In the genomic region with DNA sequence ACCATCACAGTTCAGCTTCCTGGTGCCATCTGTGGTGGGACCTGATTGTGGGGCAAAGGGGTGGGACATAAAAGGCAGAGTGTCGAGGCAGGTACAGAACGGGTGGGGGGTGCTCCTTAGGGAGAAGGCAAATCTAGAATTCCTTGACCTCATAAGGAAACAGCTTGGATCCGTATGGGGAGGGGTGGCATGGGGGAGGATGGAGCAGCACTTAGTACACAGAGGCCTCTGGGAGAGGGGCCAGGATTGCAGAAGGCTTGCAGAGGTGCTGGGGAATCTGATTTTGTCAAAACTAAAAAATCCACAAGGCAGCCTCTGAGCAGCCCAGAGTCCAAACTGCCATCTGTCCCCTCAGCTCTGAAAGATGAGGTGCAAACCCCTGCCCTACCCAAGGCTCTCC, we compare ENCODE assay signal across 13 cellular contexts. TPM values are rescaled to one million over a fixed set of nuclear protein-coding genes. Genes with fewer than 3 reads are reported as not detected.
DNase-seq lines count a peak whose midpoint lies in the region; ATAC-seq and TF ChIP-seq lines count a peak whose summit lies in the region.
"Had no signal": no experiment of that assay in that cellular context is flagged by ENCODE, and none has a peak within 500 bp of the region (broad histone marks: within the 10 kb centered on the region; RNA-seq: fewer than 3 reads in every experiment).

No MANE protein-coding gene starts in this region.

- 73 to 80% methylated on average over 1 to 3 of the region's 3 CpGs for WGBS in esophagus squamous epithelium, 2 donors

- TF ChIP-seq CTCF in WERI-Rb-1 (IDR thresholded peaks at IDR 0.05; ENCODE audit: low read depth, low read length): no peak
- no peak for TF ChIP-seq CTCF in esophagus squamous epithelium (IDR thresholded peaks at IDR 0.05)
- TF ChIP-seq CTCF in thoracic aorta (IDR thresholded peaks at IDR 0.05): no peak

- peaks cover 9% of the 10 kb centered on the region for H3K36me3 Mint-ChIP-seq in activated CD8-positive, alpha-beta memory T cell treated with anti-CD3 and anti-CD28 coated beads, Interleukin-2, amount 10 ng/mL, durations not matched to agents 7 days and 5 days
- H3K36me3 Mint-ChIP-seq in stimulated activated memory B cell treated with anti-CD40 and anti-IgM and Interleukin-4, amounts not matched to agents 10 μg/mL and 1 μg/mL and 100 μg/mL, for 72 hours: peaks cover 11% of the 10 kb centered on the region

- H3K27me3 Mint-ChIP-seq in activated CD8-positive, alpha-beta memory T cell treated with anti-CD3 and anti-CD28 coated beads, Interleukin-2, amount 10 ng/mL, durations not matched to agents 7 days and 5 days: no peaks in the 10 kb centered on the region
- no peaks in the 10 kb centered on the region for H3K27me3 Mint-ChIP-seq in stimulated activated memory B cell treated with anti-CD40 and anti-IgM and Interleukin-4, amounts not matched to agents 10 μg/mL and 1 μg/mL and 100 μg/mL, for 72 hours
- H3K27me3 Mint-ChIP-seq: naive thymus-derived CD8-positive, alpha-beta T cell had no signal

- H3K36me3 ChIP-seq in WERI-Rb-1: peaks cover 16% of the 10 kb centered on the region
- H3K36me3 ChIP-seq in esophagus squamous epithelium: peaks cover 0 to 15% (median 0%) of the 10 kb centered on the region in 3 donors
- H3K36me3 ChIP-seq in thoracic aorta: no peaks in the 10 kb centered on the region

- H3K27ac Mint-ChIP-seq in activated CD8-positive, alpha-beta memory T cell treated with anti-CD3 and anti-CD28 coated beads, Interleukin-2, amount 10 ng/mL, durations not matched to agents 7 days and 5 days: peak overlapping the region; percentile 85
- no peak overlapping the region for H3K27ac Mint-ChIP-seq in stimulated activated memory B cell treated with anti-CD40 and anti-IgM and Interleukin-4, amounts not matched to agents 10 μg/mL and 1 μg/mL and 100 μg/mL, for 72 hours

- no peak for ATAC-seq in activated CD8-positive, alpha-beta memory T cell treated with anti-CD3 and anti-CD28 coated beads, Interleukin-2, amount 10 ng/mL, durations not matched to agents 7 days and 5 days
- ATAC-seq in thoracic aorta (ENCODE audit: insufficient number of reproducible peaks, low FRiP score, low read depth): no peak
- no peak for ATAC-seq in stimulated activated memory B cell treated with anti-CD40 and anti-IgM and Interleukin-4, amounts not matched to agents 10 μg/mL and 1 μg/mL and 100 μg/mL, for 72 hours
- ATAC-seq: HepG2; left cardiac atrium; naive thymus-derived CD8-positive, alpha-beta T cell had no signal

- CTCF ChIA-PET in activated CD8-positive, alpha-beta memory T cell treated with anti-CD3 and anti-CD28 coated beads, Interleukin-2, amount 10 ng/mL, durations not matched to agents 7 days and 5 days (lab: Charles Lee): interaction anchor here (1.1 kb wide), 2 partner anchors 21 kb away, joined by 3 to 4 read pairs; a partner anchor contains a TSS

- H3K4me3 Mint-ChIP-seq in activated CD8-positive, alpha-beta memory T cell treated with anti-CD3 and anti-CD28 coated beads, Interleukin-2, amount 10 ng/mL, durations not matched to agents 7 days and 5 days: peak overlapping the region; percentile 13
- H3K4me3 Mint-ChIP-seq in stimulated activated memory B cell treated with anti-CD40 and anti-IgM and Interleukin-4, amounts not matched to agents 10 μg/mL and 1 μg/mL and 100 μg/mL, for 72 hours: no peak overlapping the region

- H3K27me3 ChIP-seq in WERI-Rb-1 (ENCODE audit: insufficient read depth, low read depth, severe bottlenecking) (no peaks in the 10 kb centered on the region), esophagus squamous epithelium (no peaks in the 10 kb centered on the region), thoracic aorta (replicated peaks; ENCODE audit: insufficient read depth) (no peaks in the 10 kb centered on the region)

- H3K9me3 Mint-ChIP-seq in activated CD8-positive, alpha-beta memory T cell treated with anti-CD3 and anti-CD28 coated beads, Interleukin-2, amount 10 ng/mL, durations not matched to agents 7 days and 5 days (ENCODE audit: low read depth): no peaks in the 10 kb centered on the region
- H3K9me3 Mint-ChIP-seq in stimulated activated memory B cell treated with anti-CD40 and anti-IgM and Interleukin-4, amounts not matched to agents 10 μg/mL and 1 μg/mL and 100 μg/mL, for 72 hours: no peaks in the 10 kb centered on the region
- H3K9me3 Mint-ChIP-seq: naive thymus-derived CD8-positive, alpha-beta T cell had no signal

- H3K27ac ChIP-seq in WERI-Rb-1: peak overlapping the region; percentile 96
- H3K27ac ChIP-seq in esophagus squamous epithelium: peak overlapping the region; percentile 80 to 99 (median 94)
- H3K27ac ChIP-seq in thoracic aorta: peak overlapping the region; percentile 97

- intact Hi-C loops in esophagus squamous epithelium (cut with DNase I): no loop called here

- TF ChIP-seq POLR2A in esophagus squamous epithelium (IDR thresholded peaks at IDR 0.05): no peak

- peaks cover 6 to 61% (median 19%) of the 10 kb centered on the region in 3 donors for H3K4me1 ChIP-seq in esophagus squamous epithelium
- peaks cover 8 to 34% of the 10 kb centered on the region in 2 donors for H3K4me1 ChIP-seq in thoracic aorta (ENCODE audit: control insufficient read depth in 1 of 2, low read depth in 2 of 2)

- peaks cover 37% of the 10 kb centered on the region for H3K4me1 Mint-ChIP-seq in activated CD8-positive, alpha-beta memory T cell treated with anti-CD3 and anti-CD28 coated beads, Interleukin-2, amount 10 ng/mL, durations not matched to agents 7 days and 5 days
- peaks cover 28% of the 10 kb centered on the region for H3K4me1 Mint-ChIP-seq in stimulated activated memory B cell treated with anti-CD40 and anti-IgM and Interleukin-4, amounts not matched to agents 10 μg/mL and 1 μg/mL and 100 μg/mL, for 72 hours

- DNase-seq in activated CD8-positive, alpha-beta memory T cell treated with anti-CD3 and anti-CD28 coated beads, Interleukin-2, amount 10 ng/mL, durations not matched to agents 7 days and 5 days: no peak
- DNase-seq in activated CD8-positive, alpha-beta memory T cell treated with anti-CD3 and anti-CD28 coated beads for 24 hours: no peak
- no peak for DNase-seq in WERI-Rb-1
- DNase-seq in esophagus squamous epithelium (lab: John Stamatoyannopoulos, UW): no peak
- no peak for DNase-seq in thoracic aorta (ENCODE audit: low spot score)
- no peak for DNase-seq in iPS-NIHi7 (ENCODE audit: extremely low spot score)
- DNase-seq in T1000 (lab: John Stamatoyannopoulos, UW): no peak
- DNase-seq: left cardiac atrium; naive thymus-derived CD8-positive, alpha-beta T cell; substantia nigra had no signal

- no peaks in the 10 kb centered on the region for H3K9me3 ChIP-seq in WERI-Rb-1 (ENCODE audit: severe bottlenecking)
- H3K9me3 ChIP-seq in esophagus squamous epithelium: no peaks in the 10 kb centered on the region
- H3K9me3 ChIP-seq in thoracic aorta: no peaks in the 10 kb centered on the region

- H3K4me3 ChIP-seq in WERI-Rb-1 (ENCODE audit: low read depth, low read length): no peak overlapping the region
- H3K4me3 ChIP-seq in esophagus squamous epithelium: no peak overlapping the region
- peak overlapping the region; percentile 76 for H3K4me3 ChIP-seq in thoracic aorta
- H3K4me3 ChIP-seq: skin epidermis had no signal

RNA-seq across cellular contexts. Expression of a gene that starts 2.3 kb away (rescaled TPM):
- 10 to 100 TPM; 64.6 to 70.2 TPM for total RNA-seq in activated CD8-positive, alpha-beta memory T cell treated with anti-CD3 and anti-CD28 coated beads, Interleukin-2, amount 10 ng/mL, durations not matched to agents 7 days and 5 days
- total RNA-seq in esophagus squamous epithelium: 10 to 100 TPM; 12.7 to 50.1 (median 40.2) TPM
- total RNA-seq in thoracic aorta: 10 to 100 TPM; 43.8 to 74.2 TPM

RNA-seq across cellular contexts. Expression of a gene that starts 2.3 kb away (rescaled TPM):
- 1,000 to 10,000 TPM; 1,602 to 2,011 TPM for total RNA-seq in activated CD8-positive, alpha-beta memory T cell treated with anti-CD3 and anti-CD28 coated beads, Interleukin-2, amount 10 ng/mL, durations not matched to agents 7 days and 5 days
- total RNA-seq in esophagus squamous epithelium (1,000 to 10,000 TPM in 1 of 4 donors, 100 to 1,000 TPM in 3; 290 to 1,242 (median 582) TPM), thoracic aorta (over 10,000 TPM in 1 of 2 donors, 1,000 to 10,000 TPM in 1; 5,928 to 11,236 TPM)

RNA-seq across cellular contexts. Expression of a gene that starts 21.4 kb away (rescaled TPM):
- total RNA-seq in activated CD8-positive, alpha-beta memory T cell treated with anti-CD3 and anti-CD28 coated beads, Interleukin-2, amount 10 ng/mL, durations not matched to agents 7 days and 5 days: 1,000 to 10,000 TPM; 2,013 to 2,356 TPM
- total RNA-seq in esophagus squamous epithelium (1,000 to 10,000 TPM; 2,607 to 8,937 (median 4,770) TPM), thoracic aorta (1,000 to 10,000 TPM; 2,221 to 4,479 TPM)

RNA-seq across cellular contexts. Expression of a gene that starts 32.3 kb away (rescaled TPM):
- 10 to 100 TPM; 18.4 to 19.6 TPM for total RNA-seq in activated CD8-positive, alpha-beta memory T cell treated with anti-CD3 and anti-CD28 coated beads, Interleukin-2, amount 10 ng/mL, durations not matched to agents 7 days and 5 days
- total RNA-seq in esophagus squamous epithelium (10 to 100 TPM; 21.7 to 41.4 (median 32.1) TPM), thoracic aorta (10 to 100 TPM; 39.9 to 41.8 TPM)

RNA-seq across cellular contexts. Expression of a gene that starts 34.6 kb away (rescaled TPM):
- 10 to 100 TPM; 77.1 to 90.2 TPM for total RNA-seq in activated CD8-positive, alpha-beta memory T cell treated with anti-CD3 and anti-CD28 coated beads, Interleukin-2, amount 10 ng/mL, durations not matched to agents 7 days and 5 days
- total RNA-seq in esophagus squamous epithelium (10 to 100 TPM; 16.3 to 37.4 (median 31.4) TPM), thoracic aorta (10 to 100 TPM; 54.3 to 71.1 TPM)
